Comparison of ENCODE assay signal across 13 cellular contexts in the genomic region with DNA sequence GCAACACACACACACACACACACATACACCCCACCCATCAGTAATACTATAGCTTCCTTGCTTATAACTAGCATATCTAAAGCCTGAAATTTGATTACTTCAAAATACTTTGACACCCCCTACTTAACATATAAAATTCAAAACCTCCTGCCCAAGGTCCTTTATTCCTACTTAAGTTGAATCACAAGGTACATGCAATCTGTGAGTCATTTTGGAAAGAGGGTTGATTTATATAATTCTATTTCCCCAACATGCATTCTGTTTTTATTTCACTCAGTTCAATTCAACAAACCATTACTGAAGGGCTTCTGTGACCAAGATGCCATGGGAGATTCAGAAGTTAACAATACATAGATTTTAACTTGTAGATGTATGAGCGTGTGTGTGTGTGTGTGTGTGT.
DNase-seq lines count a peak whose midpoint lies in the region; ATAC-seq and TF ChIP-seq lines count a peak whose summit lies in the region.
"Had no signal": no experiment of that assay in that cellular context is flagged by ENCODE, and none has a peak within 500 bp of the region (broad histone marks: within the 10 kb centered on the region; RNA-seq: fewer than 3 reads in every experiment).

No MANE protein-coding gene starts in this region.

- POLR2A ChIA-PET in RWPE1 (lab: Yijun Ruan, JAX; ENCODE audit: low non-redundant PET): no interaction called here

- CTCF ChIA-PET in RWPE1 (lab: Yijun Ruan, JAX) (no interaction called here), mammary epithelial cell (lab: Charles Lee; ENCODE audit: low non-redundant PET) (no interaction called here)

- in situ Hi-C loops in mammary epithelial cell (cut with MboI; ENCODE audit: low sequenced_read_pairs in 2 of 2): no loop called here

- no peak overlapping the region for H3K9ac ChIP-seq in mammary epithelial cell (ENCODE audit: insufficient read depth, low read length)

- no peaks in the 10 kb centered on the region for H3K36me3 ChIP-seq in mammary epithelial cell (ENCODE audit: insufficient read depth, low read length)

- intact Hi-C loops in mammary epithelial cell (cut with micrococcal nuclease): no loop called here
- intact Hi-C loops in left ventricle myocardium superior (cut with micrococcal nuclease): no loop called here

- TF ChIP-seq CTCF in RWPE1 (conservative IDR thresholded peaks at IDR 0.05; ENCODE audit: low read depth) (no peak), mammary epithelial cell (conservative IDR thresholded peaks at IDR 0.05 in 1 of 2, IDR thresholded peaks at IDR 0.05 in 1 of 2; ENCODE audit: extremely low read depth in 1 of 2, insufficient read depth in 1 of 2, low read depth in 1 of 2, low read length in 2 of 2) (no peak)

- H3K4me1 ChIP-seq in mammary epithelial cell (ENCODE audit: insufficient read depth, low read length): peaks cover 19% of the 10 kb centered on the region
- H3K4me1 ChIP-seq: Caco-2 had no signal

- H3K27me3 ChIP-seq in mammary epithelial cell (ENCODE audit: insufficient read depth, low read length): no peaks in the 10 kb centered on the region

- H3K4me3 ChIP-seq in mammary epithelial cell (replicated peaks in 1 of 3; ENCODE audit: insufficient read depth in 1 of 3, low read depth in 2 of 3, low read length in 3 of 3) (no peak overlapping the region), skeletal muscle cell (ENCODE audit: low read depth, low read length) (no peak overlapping the region)

- H3K27ac ChIP-seq in RWPE1: no peak overlapping the region
- no peak overlapping the region for H3K27ac ChIP-seq in mammary epithelial cell (ENCODE audit: insufficient read depth, low read depth, low read length)

- no TSS peak for BruUV-seq in mammary epithelial cell (replicated peaks; lab: Mats Ljungman, UMichigan)

- H4K20me1 ChIP-seq in mammary epithelial cell (ENCODE audit: insufficient read depth, low read length): no peaks in the 10 kb centered on the region

- dilution Hi-C loops in mammary epithelial cell (cut with HindIII; ENCODE audit: low sequenced_read_pairs): no loop called here

- DNase-seq in RWPE1 (ENCODE audit: low spot score): peak; percentile 8
- peak; percentile 12 for DNase-seq in mammary epithelial cell
- peak; percentile 64 for DNase-seq in fibroblast of peridontal ligament (ENCODE audit: extremely low read depth)
- DNase-seq in skeletal muscle cell (ENCODE audit: low read depth): peak; percentile 37
- DNase-seq in left lobe of liver (ENCODE audit: low spot score): no peak
- DNase-seq in dedifferentiated amniotic fluid mesenchymal stem cell (ENCODE audit: extremely low spot score): no peak
- DNase-seq in left ventricle myocardium superior: no peak
- DNase-seq: Caco-2; CD8-positive, alpha-beta T cell; DND-41; GF-D8; HCEC 1CT; HFFc6 had no signal

- ATAC-seq in left lobe of liver: no peak
- ATAC-seq in left ventricle myocardium superior: no peak
- ATAC-seq: CD8-positive, alpha-beta T cell had no signal

- H2AFZ ChIP-seq in mammary epithelial cell (ENCODE audit: low read depth, low read length): no peak overlapping the region

- no peaks in the 10 kb centered on the region for H3K9me3 ChIP-seq in mammary epithelial cell (replicated peaks; ENCODE audit: insufficient read depth, low read length)
- H3K9me3 ChIP-seq: Caco-2 had no signal

- H3K4me2 ChIP-seq in mammary epithelial cell (ENCODE audit: insufficient read depth, low read depth, low read length): no peak overlapping the region

- no peaks in the 10 kb centered on the region for H3K79me2 ChIP-seq in mammary epithelial cell (ENCODE audit: insufficient read depth, low read length)

- 24% methylated on average over 1 of the region's 1 CpG for WGBS in mammary epithelial cell (ENCODE audit: low coverage, missing lambda C conversion rate)

Comparison
In these comparisons a context has a peak if more than half of its experiments do, and no peak if none do; other contexts are left out.
1. DNase-seq: peak in RWPE1 (single experiment), mammary epithelial cell (single experiment), fibroblast of peridontal ligament (single experiment) and skeletal muscle cell (single experiment); none in left lobe of liver (single experiment), dedifferentiated amniotic fluid mesenchymal stem cell (single experiment) and left ventricle myocardium superior (single experiment).